ENCODE assay signal across 10 cellular contexts in genomic region chr11:14972581-14973490, GRCh38. TPM values are rescaled to one million over a fixed set of nuclear protein-coding genes. Genes with fewer than 3 reads are reported as not detected.
DNase-seq lines count a peak whose midpoint lies in the region; ATAC-seq and TF ChIP-seq lines count a peak whose summit lies in the region.
"Had no signal": no experiment of that assay in that cellular context is flagged by ENCODE, and none has a peak within 500 bp of the region (broad histone marks: within the 10 kb centered on the region; RNA-seq: fewer than 3 reads in every experiment).

No MANE protein-coding gene starts in this region.

- peak overlapping the region; percentile 81 for H3K4me3 Mint-ChIP-seq in activated naive CD8-positive, alpha-beta T cell treated with anti-CD3 and anti-CD28 coated beads, Interleukin-2, amount 10 ng/mL, durations not matched to agents 7 days and 5 days
- H3K4me3 Mint-ChIP-seq in osteocyte (ENCODE audit: unreplicated experiment): no peak overlapping the region

- H3K36me3 ChIP-seq in ES-I3 (ENCODE audit: insufficient read depth, low read length) (no peaks in the 10 kb centered on the region), neural cell (ENCODE audit: insufficient read depth, low read length) (no peaks in the 10 kb centered on the region)
- H3K36me3 ChIP-seq: colonic mucosa, sigmoid colon had no signal

- no peak for TF ChIP-seq EP300 in neural cell (conservative IDR thresholded peaks at IDR 0.05; ENCODE audit: poor library complexity, severe bottlenecking)

- no peaks in the 10 kb centered on the region for H4K20me1 ChIP-seq in neural cell (ENCODE audit: insufficient read depth)

- peaks cover 3% of the 10 kb centered on the region; the same call in 1 of the 2 replicates for H3K4me1 ChIP-seq in ES-I3 (ENCODE audit: insufficient read depth, low read length)

- ATAC-seq in activated naive CD8-positive, alpha-beta T cell treated with anti-CD3 and anti-CD28 coated beads, Interleukin-2, amount 10 ng/mL, durations not matched to agents 7 days and 5 days (ENCODE audit: low read depth): no peak

- DNase-seq in NCI-H1092 (lab: John Stamatoyannopoulos, UW) (peak; percentile 78), osteocyte (ENCODE audit: extremely low spot score, unreplicated experiment) (no peak), iPS-NIHi11 (ENCODE audit: low spot score) (no peak), cardiac septum (ENCODE audit: low spot score) (no peak), GM19238 (ENCODE audit: insufficient read length, low spot score) (no peak)
- DNase-seq in activated naive CD8-positive, alpha-beta T cell treated with anti-CD3 and anti-CD28 coated beads, Interleukin-2, amount 10 ng/mL, durations not matched to agents 7 days and 5 days: no peak
- DNase-seq: colonic mucosa had no signal

- POLR2A ChIA-PET in activated naive CD8-positive, alpha-beta T cell treated with anti-CD3 and anti-CD28 coated beads, Interleukin-2, amount 10 ng/mL, durations not matched to agents 7 days and 5 days (lab: Charles Lee): no interaction called here

- H3K9ac ChIP-seq in ES-I3 (ENCODE audit: low read depth, low read length) (peak overlapping the region; percentile 42; the same call in 1 of the 2 replicates), neural cell (ENCODE audit: low read length) (no peak overlapping the region)

- H3K27ac Mint-ChIP-seq in activated naive CD8-positive, alpha-beta T cell treated with anti-CD3 and anti-CD28 coated beads, Interleukin-2, amount 10 ng/mL, durations not matched to agents 7 days and 5 days: no peak overlapping the region
- H3K27ac Mint-ChIP-seq in osteocyte (ENCODE audit: unreplicated experiment): no peak overlapping the region

- H3K9me3 Mint-ChIP-seq in activated naive CD8-positive, alpha-beta T cell treated with anti-CD3 and anti-CD28 coated beads, Interleukin-2, amount 10 ng/mL, durations not matched to agents 7 days and 5 days: no peaks in the 10 kb centered on the region
- H3K9me3 Mint-ChIP-seq in osteocyte (ENCODE audit: unreplicated experiment): no peaks in the 10 kb centered on the region

- H3K9me3 ChIP-seq in ES-I3 (ENCODE audit: control insufficient read depth, insufficient read depth, low read length): no peaks in the 10 kb centered on the region
- H3K9me3 ChIP-seq in neural cell (ENCODE audit: low read length): peaks cover 7% of the 10 kb centered on the region
- H3K9me3 ChIP-seq: colonic mucosa, sigmoid colon had no signal

- intact Hi-C loops in cardiac septum (cut with DNase I): loop anchor here (5.0 kb wide), 1 partner anchor 99 kb away; the partner anchor contains the start of gene CALCB

- peaks cover 74% of the 10 kb centered on the region for H3K27me3 Mint-ChIP-seq in activated naive CD8-positive, alpha-beta T cell treated with anti-CD3 and anti-CD28 coated beads, Interleukin-2, amount 10 ng/mL, durations not matched to agents 7 days and 5 days
- H3K27me3 Mint-ChIP-seq in osteocyte (ENCODE audit: unreplicated experiment): peaks cover 70% of the 10 kb centered on the region

- TF ChIP-seq CTCF in neural cell (IDR thresholded peaks at IDR 0.05; ENCODE audit: poor library complexity, severe bottlenecking): no peak
- no peak for TF ChIP-seq CTCF in osteocyte (IDR thresholded peaks at IDR 0.05)

- H3K4me3 ChIP-seq in neural cell (ENCODE audit: low read length): peak overlapping the region; percentile 72

- H3K4me1 Mint-ChIP-seq in activated naive CD8-positive, alpha-beta T cell treated with anti-CD3 and anti-CD28 coated beads, Interleukin-2, amount 10 ng/mL, durations not matched to agents 7 days and 5 days: peaks cover 25% of the 10 kb centered on the region
- peaks cover 17% of the 10 kb centered on the region for H3K4me1 Mint-ChIP-seq in osteocyte (ENCODE audit: unreplicated experiment)

- H3K36me3 Mint-ChIP-seq in activated naive CD8-positive, alpha-beta T cell treated with anti-CD3 and anti-CD28 coated beads, Interleukin-2, amount 10 ng/mL, durations not matched to agents 7 days and 5 days: no peaks in the 10 kb centered on the region
- H3K36me3 Mint-ChIP-seq in osteocyte (ENCODE audit: unreplicated experiment): no peaks in the 10 kb centered on the region

- H3K27me3 ChIP-seq in neural cell (ENCODE audit: insufficient read depth, low read depth, low read length): peaks cover 74% of the 10 kb centered on the region

- TF ChIP-seq RAD21 in neural cell (conservative IDR thresholded peaks at IDR 0.05): no peak

- H3K4me2 ChIP-seq in neural cell (ENCODE audit: low read length): no peak overlapping the region

- no peaks in the 10 kb centered on the region for H3K79me2 ChIP-seq in neural cell (replicated peaks; ENCODE audit: insufficient read depth, low read length)

- H3F3A ChIP-seq in neural cell (ENCODE audit: insufficient read depth, low read length, poor library complexity, severe bottlenecking): no peaks in the 10 kb centered on the region

- H3K27ac ChIP-seq in neural cell (ENCODE audit: low read length): no peak overlapping the region
- H3K27ac ChIP-seq: colonic mucosa, sigmoid colon had no signal

- H3K9me2 ChIP-seq in neural cell (ENCODE audit: insufficient read depth, low read length): no peaks in the 10 kb centered on the region

- H2AFZ ChIP-seq in neural cell (ENCODE audit: low read depth, low read length): no peak overlapping the region

TF ChIP-seq in neural cell, 6 proteins besides CTCF, POLR2A, EP300 and RAD21:
- TF ChIP-seq EZH2 (IDR thresholded peaks at IDR 0.05; ENCODE audit: borderline replicate concordance, insufficient read depth, low read length, poor library complexity, severe bottlenecking): no peak
- no peak for TF ChIP-seq MXI1 (conservative IDR thresholded peaks at IDR 0.05; ENCODE audit: poor library complexity, severe bottlenecking)

RNA-seq across cellular contexts. Expression of gene CALCA, which starts 0.7 kb away (rescaled TPM):
- total RNA-seq in activated naive CD8-positive, alpha-beta T cell treated with anti-CD3 and anti-CD28 coated beads, Interleukin-2, amount 10 ng/mL, durations not matched to agents 7 days and 5 days: not detected
- polyA plus RNA-seq in neural cell: not detected in 2 replicates
- polyA minus RNA-seq in neural cell: not detected in 2 replicates
- total RNA-seq in osteocyte (not detected in 2 replicates), cardiac septum (0.51 TPM)
